15 cellular contexts compared by ENCODE assay signal in genomic region chr15:101183226-101183925, GRCh38.
DNase-seq lines count a peak whose midpoint lies in the region; ATAC-seq and TF ChIP-seq lines count a peak whose summit lies in the region.
"Had no signal": no experiment of that assay in that cellular context is flagged by ENCODE, and none has a peak within 500 bp of the region (broad histone marks: within the 10 kb centered on the region; RNA-seq: fewer than 3 reads in every experiment).

No MANE protein-coding gene starts in this region.

- peaks cover 66% of the 10 kb centered on the region for H3K4me1 Mint-ChIP-seq in central memory CD8-positive, alpha-beta T cell

- no peak for TF ChIP-seq POLR2A in tibial nerve (IDR thresholded peaks at IDR 0.05)

- H3K4me3 Mint-ChIP-seq in central memory CD8-positive, alpha-beta T cell: no peak overlapping the region
- H3K4me3 Mint-ChIP-seq: H9, naive B cell had no signal

- DNase-seq in activated CD8-positive, alpha-beta memory T cell treated with anti-CD3 and anti-CD28 coated beads for 24 hours: peak; percentile 43
- DNase-seq in activated CD8-positive, alpha-beta memory T cell treated with anti-CD3 and anti-CD28 coated beads, Interleukin-2, amount 50 U/mL, for 48 hours: no peak
- no peak for DNase-seq in central memory CD8-positive, alpha-beta T cell (ENCODE audit: low spot score in 2 of 2)
- DNase-seq in left lobe of liver (ENCODE audit: low spot score) (no peak), NCI-H2107 (lab: John Stamatoyannopoulos, UW) (no peak), Karpas-422 (no peak), tibial nerve (ENCODE audit: low spot score in 2 of 2) (no peak)
- DNase-seq: Calu3, colonic mucosa, H9, naive B cell, NCI-H2029 treated with DMSO at 0.1 percent for 48 hours, NCI-H82, small intestine had no signal

- no peaks in the 10 kb centered on the region for H3K9me3 ChIP-seq in Karpas-422 (ENCODE audit: low read length)
- no peaks in the 10 kb centered on the region for H3K9me3 ChIP-seq in tibial nerve
- H3K9me3 ChIP-seq: colonic mucosa had no signal

- H3K9ac ChIP-seq in Karpas-422 (ENCODE audit: low read length): no peak overlapping the region

- H3K36me3 ChIP-seq in Karpas-422 (ENCODE audit: insufficient read depth, low read length) (no peaks in the 10 kb centered on the region), tibial nerve (peaks cover 0 to 12% (median under 1%) of the 10 kb centered on the region in 3 donors)
- H3K36me3 ChIP-seq: colonic mucosa had no signal

- peak in 1 of 2 donors; percentile 8 for TF ChIP-seq EP300 in tibial nerve (IDR thresholded peaks at IDR 0.05)

- peak overlapping the region; percentile 75 for H3K27ac Mint-ChIP-seq in central memory CD8-positive, alpha-beta T cell (ENCODE audit: low read depth)

- TF ChIP-seq CTCF in tibial nerve (IDR thresholded peaks at IDR 0.05): no peak

- ATAC-seq in central memory CD8-positive, alpha-beta T cell (replicated peaks; ENCODE audit: extremely low read depth, poor library complexity, severe bottlenecking): no peak
- ATAC-seq in left lobe of liver: peak; percentile 37

- peak overlapping the region in 11 of 21 experiments; percentile 18 to 70 (median 53) for H3K27ac ChIP-seq in skin epidermis
- no peak overlapping the region for H3K27ac ChIP-seq in Karpas-422 (ENCODE audit: low read length)
- peak overlapping the region in 1 of 4 donors; percentile 21 for H3K27ac ChIP-seq in tibial nerve
- H3K27ac ChIP-seq: colonic mucosa had no signal

- no peak overlapping the region for H3K4me2 ChIP-seq in Karpas-422 (ENCODE audit: low read depth, low read length, poor library complexity, severe bottlenecking)

- no peaks in the 10 kb centered on the region for H3K27me3 Mint-ChIP-seq in central memory CD8-positive, alpha-beta T cell
- H3K27me3 Mint-ChIP-seq: naive B cell had no signal

- H4K20me1 ChIP-seq in Karpas-422 (ENCODE audit: insufficient read depth, low read depth, low read length): peaks cover 23% of the 10 kb centered on the region; the same call in 1 of the 2 replicates

- no peaks in the 10 kb centered on the region for H3K9me2 ChIP-seq in Karpas-422 (replicated peaks; ENCODE audit: insufficient read depth, low read length)

- H3K27me3 ChIP-seq in Karpas-422 (ENCODE audit: low read length) (no peaks in the 10 kb centered on the region), tibial nerve (no peaks in the 10 kb centered on the region)
- H3K27me3 ChIP-seq: colonic mucosa had no signal

- no peak overlapping the region for H2AFZ ChIP-seq in Karpas-422 (ENCODE audit: low read length)

- no peaks in the 10 kb centered on the region for H3K9me3 Mint-ChIP-seq in central memory CD8-positive, alpha-beta T cell
- H3K9me3 Mint-ChIP-seq: H9, naive B cell had no signal

- H3K36me3 Mint-ChIP-seq in central memory CD8-positive, alpha-beta T cell (ENCODE audit: insufficient read depth): peaks cover 5% of the 10 kb centered on the region

- no peaks in the 10 kb centered on the region for H3K4me1 ChIP-seq in Karpas-422 (ENCODE audit: low read length)
- H3K4me1 ChIP-seq in tibial nerve: peaks cover 0 to 51% (median 8%) of the 10 kb centered on the region in 4 donors
- H3K4me1 ChIP-seq: colonic mucosa had no signal

- H3K79me2 ChIP-seq in Karpas-422 (ENCODE audit: low read length): no peaks in the 10 kb centered on the region; the same call in 1 of the 2 replicates

- H3K4me3 ChIP-seq in skin epidermis: no peak overlapping the region
- H3K4me3 ChIP-seq in Karpas-422 (ENCODE audit: low read length): no peak overlapping the region
- no peak overlapping the region for H3K4me3 ChIP-seq in tibial nerve
- H3K4me3 ChIP-seq: colonic mucosa had no signal

- 63 to 64% methylated on average over 9 of the region's 9 CpGs for WGBS in tibial nerve, 2 donors
